21 cellular contexts compared by ENCODE assay signal in genomic region chr17:80967404-80967872, GRCh38. TPM values are rescaled to one million over a fixed set of nuclear protein-coding genes. Genes with fewer than 3 reads are reported as not detected.
DNase-seq lines count a peak whose midpoint lies in the region; ATAC-seq, FAIRE-seq and TF ChIP-seq lines count a peak whose summit lies in the region.
"Had no signal": no experiment of that assay in that cellular context is flagged by ENCODE, and none has a peak within 500 bp of the region (broad histone marks: within the 10 kb centered on the region; RNA-seq: fewer than 3 reads in every experiment).

No MANE protein-coding gene starts in this region.

- H3K4me3 ChIP-seq in endothelial cell of umbilical vein (replicated peaks in 1 of 3; ENCODE audit: insufficient read depth in 1 of 3, low read depth in 1 of 3, low read length in 3 of 3) (no peak overlapping the region), HepG2 (replicated peaks in 1 of 3; ENCODE audit: insufficient read depth in 1 of 3, low read depth in 2 of 3, low read length in 3 of 3) (no peak overlapping the region), WERI-Rb-1 (ENCODE audit: low read depth, low read length) (no peak overlapping the region)
- H3K4me3 ChIP-seq: A549, SJSA1 had no signal

- 78% methylated on average over 15 of the region's 19 CpGs for WGBS in HepG2 (ENCODE audit: low lambda C conversion rate)

- H4K20me1 ChIP-seq in endothelial cell of umbilical vein (replicated peaks; ENCODE audit: control insufficient read depth, extremely low read depth, insufficient read depth, low read length), result no peaks in the 10 kb centered on the region
- no peaks in the 10 kb centered on the region for H4K20me1 ChIP-seq in HepG2 (ENCODE audit: insufficient read depth, low read length)

- H3K9me3 ChIP-seq in endothelial cell of umbilical vein (replicated peaks; ENCODE audit: control insufficient read depth, insufficient read depth, low read length) (no peaks in the 10 kb centered on the region), HepG2 (ENCODE audit: low read length) (no peaks in the 10 kb centered on the region), WERI-Rb-1 (ENCODE audit: severe bottlenecking) (no peaks in the 10 kb centered on the region)
- H3K9me3 ChIP-seq: A549, SJSA1 had no signal

- BruUV-seq in endothelial cell of umbilical vein (replicated peaks; lab: Mats Ljungman, UMichigan) (no TSS peak), HepG2 (replicated peaks; lab: Mats Ljungman, UMichigan) (no TSS peak)

- no peak overlapping the region for H3K9ac ChIP-seq in endothelial cell of umbilical vein (replicated peaks; ENCODE audit: extremely low read depth, insufficient read depth, low read length)
- no peak overlapping the region for H3K9ac ChIP-seq in HepG2 (ENCODE audit: insufficient read depth, low read depth, low read length)
- H3K9ac ChIP-seq: KMS-11 had no signal

- peak overlapping the region; percentile 88 for H3K27ac Mint-ChIP-seq in stimulated activated effector memory CD8-positive, alpha-beta T cell treated with anti-CD3 and anti-CD28 coated beads, Interleukin-12 subunit alpha, Interleukin-12 subunit beta, amount 100 ng/mL, for 72 hours
- H3K27ac Mint-ChIP-seq: CD4-positive, alpha-beta T cell had no signal

- TF ChIP-seq CTCF in endothelial cell of umbilical vein (IDR thresholded peaks at IDR 0.05; ENCODE audit: extremely low read depth in 1 of 2, insufficient read depth in 1 of 2, low read depth in 1 of 2, low read length in 2 of 2), result no peak
- TF ChIP-seq CTCF in HepG2 (CRISPR knock-in tag; IDR thresholded peaks at IDR 0.05), result no peak
- TF ChIP-seq CTCF in WERI-Rb-1 (IDR thresholded peaks at IDR 0.05; ENCODE audit: low read depth, low read length), result no peak

- CTCF ChIA-PET in endothelial cell of umbilical vein (lab: Charles Lee) (no interaction called here), HepG2 (lab: Yijun Ruan, JAX; ENCODE audit: low intra/inter-chr PET ratio, low total read pairs) (no interaction called here)

- ATAC-seq in HepG2, result no peak
- ATAC-seq in stimulated activated effector memory CD8-positive, alpha-beta T cell treated with anti-CD3 and anti-CD28 coated beads, Interleukin-12 subunit alpha, Interleukin-12 subunit beta, amount 100 ng/mL, for 72 hours, result no peak
- ATAC-seq: A549, PC-3 had no signal

- H3K36me3 ChIP-seq in endothelial cell of umbilical vein (ENCODE audit: control insufficient read depth in 2 of 2, extremely low read depth in 1 of 2, insufficient read depth in 2 of 2, low read length in 2 of 2), result no peaks in the 10 kb centered on the region
- H3K36me3 ChIP-seq in HepG2 (replicated peaks in 1 of 2; ENCODE audit: control insufficient read depth in 1 of 2, insufficient read depth in 2 of 2, low read length in 2 of 2), result peaks cover 1 to 2% of the 10 kb centered on the region in 2 experiments; a peak in 3 of 5 replicates
- peaks cover 26% of the 10 kb centered on the region for H3K36me3 ChIP-seq in WERI-Rb-1

- H3K4me2 ChIP-seq in endothelial cell of umbilical vein (ENCODE audit: insufficient read depth, low read length), result no peak overlapping the region
- no peak overlapping the region for H3K4me2 ChIP-seq in HepG2 (ENCODE audit: low read depth, low read length)
- H3K4me2 ChIP-seq: A549, KMS-11 had no signal

- H2AFZ ChIP-seq in endothelial cell of umbilical vein (ENCODE audit: low read depth, low read length) (no peak overlapping the region), HepG2 (ENCODE audit: low read length) (no peak overlapping the region)

- peak; percentile 28 for DNase-seq in stimulated activated CD4-positive, alpha-beta T cell treated with anti-CD3 and anti-CD28 coated beads, Interleukin-15, amount 100 ng/mL, for 24 hours
- no peak for DNase-seq in stimulated activated CD4-positive, alpha-beta T cell treated with anti-CD3 and anti-CD28 coated beads, Interleukin-4, amount 100 ng/mL, for 4 hours
- no peak for DNase-seq in endothelial cell of umbilical vein (ENCODE audit: low read depth, low spot score)
- no peak for DNase-seq in HepG2 (ENCODE audit: low spot score)
- DNase-seq in stimulated activated effector memory CD8-positive, alpha-beta T cell treated with anti-CD3 and anti-CD28 coated beads, Interleukin-12 subunit alpha, Interleukin-12 subunit beta, amount 100 ng/mL, for 72 hours (ENCODE audit: low spot score in 2 of 2), result no peak
- no peak for DNase-seq in WERI-Rb-1
- no peak for DNase-seq in NCI-H1105 (lab: John Stamatoyannopoulos, UW)
- DNase-seq in HUDEP-2 (lab: John Stamatoyannopoulos, UW; ENCODE audit: unreplicated experiment in 76 of 76), result no peak
- DNase-seq: CD4-positive, alpha-beta T cell; DMS153; GDM1; HCEC 1CT; NCI-H1417 treated with DMSO at 0.1 percent for 48 hours; NCI-H1930; NCI-H526; PC-3; RPMI8226 had no signal

- TF ChIP-seq RAD21 in HepG2 (CRISPR knock-in tag; IDR thresholded peaks at IDR 0.05), result no peak

- peaks cover 8% of the 10 kb centered on the region for H3K4me1 Mint-ChIP-seq in stimulated activated effector memory CD8-positive, alpha-beta T cell treated with anti-CD3 and anti-CD28 coated beads, Interleukin-12 subunit alpha, Interleukin-12 subunit beta, amount 100 ng/mL, for 72 hours

- in situ Hi-C loops in HepG2 (cut with HindIII; ENCODE audit: extremely low pct_ligation_motif_present, low pct_unique_long_range_greater_than_20kb), result no loop called here

- peaks cover 84% of the 10 kb centered on the region for H3K36me3 Mint-ChIP-seq in stimulated activated effector memory CD8-positive, alpha-beta T cell treated with anti-CD3 and anti-CD28 coated beads, Interleukin-12 subunit alpha, Interleukin-12 subunit beta, amount 100 ng/mL, for 72 hours

- H3K27ac ChIP-seq in endothelial cell of umbilical vein (ENCODE audit: insufficient read depth, low read depth, low read length) (no peak overlapping the region), HepG2 (ENCODE audit: extremely low read length, insufficient read depth, low read length) (no peak overlapping the region), WERI-Rb-1 (no peak overlapping the region)
- H3K27ac ChIP-seq: A549, KMS-11, SJSA1 had no signal

- FAIRE-seq in endothelial cell of umbilical vein (lab: Jason Lieb, UNC) (no peak), HepG2 (lab: Jason Lieb, UNC) (no peak)
- FAIRE-seq: A549, GM19239 had no signal

- no peaks in the 10 kb centered on the region for H3K9me1 ChIP-seq in endothelial cell of umbilical vein (replicated peaks; ENCODE audit: control insufficient read depth, extremely low read depth, insufficient read depth, low read length)

- H3K27me3 ChIP-seq in endothelial cell of umbilical vein (ENCODE audit: control insufficient read depth in 2 of 2, insufficient read depth in 2 of 2, low read length in 2 of 2) (no peaks in the 10 kb centered on the region), HepG2 (ENCODE audit: control insufficient read depth in 1 of 2, insufficient read depth in 2 of 2, low read length in 2 of 2) (peaks cover 5 to 27% of the 10 kb centered on the region in 2 experiments; a peak in 4 of 5 replicates), WERI-Rb-1 (ENCODE audit: insufficient read depth, low read depth, severe bottlenecking) (no peaks in the 10 kb centered on the region)

- intact Hi-C loops in endothelial cell of umbilical vein (cut with micrococcal nuclease) (no loop called here), HepG2 (cut with micrococcal nuclease; ENCODE audit: unreplicated experiment) (no loop called here)

- no peaks in the 10 kb centered on the region for H3K79me2 ChIP-seq in endothelial cell of umbilical vein (ENCODE audit: control insufficient read depth, insufficient read depth, low read length)
- H3K79me2 ChIP-seq in HepG2 (ENCODE audit: insufficient read depth, low read length), result no peaks in the 10 kb centered on the region

- TF ChIP-seq EP300 in HepG2 (IDR thresholded peaks at IDR 0.05; ENCODE audit: low read depth in 2 of 2, low read length in 2 of 2) (no peak), HepG2 (CRISPR knock-in tag; IDR thresholded peaks at IDR 0.05; ENCODE audit: borderline replicate concordance) (no peak)

- H3K4me1 ChIP-seq in endothelial cell of umbilical vein (ENCODE audit: control insufficient read depth, extremely low read depth, insufficient read depth, low read length), result no peaks in the 10 kb centered on the region
- peaks cover 38% of the 10 kb centered on the region for H3K4me1 ChIP-seq in HepG2 (ENCODE audit: insufficient read depth, low read length)
- H3K4me1 ChIP-seq: A549 had no signal

- no peak overlapping the region for H3K4me3 Mint-ChIP-seq in stimulated activated effector memory CD8-positive, alpha-beta T cell treated with anti-CD3 and anti-CD28 coated beads, Interleukin-12 subunit alpha, Interleukin-12 subunit beta, amount 100 ng/mL, for 72 hours
- H3K4me3 Mint-ChIP-seq: CD4-positive, alpha-beta T cell had no signal

- TF ChIP-seq POLR2A in endothelial cell of umbilical vein (IDR thresholded peaks at IDR 0.05; ENCODE audit: low read depth, low read length), result no peak
- TF ChIP-seq POLR2A in HepG2 (IDR thresholded peaks at IDR 0.05; ENCODE audit: insufficient read depth in 1 of 2, low read depth in 2 of 2, low read length in 2 of 2), result no peak; a peak in 1 of 4 replicates

- POLR2A ChIA-PET in endothelial cell of umbilical vein (lab: Charles Lee) (no interaction called here), HepG2 (lab: Yijun Ruan, JAX) (interaction anchor here (1.4 kb wide), 1 partner anchor 17 kb away, joined by 4 read pairs; no protein-coding TSS in a partner anchor)

- dilution Hi-C loops in endothelial cell of umbilical vein (cut with MboI; ENCODE audit: extremely low pct_ligation_motif_present, low sequenced_read_pairs), result no loop called here

- no peaks in the 10 kb centered on the region for H3K9me3 Mint-ChIP-seq in stimulated activated effector memory CD8-positive, alpha-beta T cell treated with anti-CD3 and anti-CD28 coated beads, Interleukin-12 subunit alpha, Interleukin-12 subunit beta, amount 100 ng/mL, for 72 hours
- H3K9me3 Mint-ChIP-seq: CD4-positive, alpha-beta T cell had no signal

RNA-seq across cellular contexts. Expression of gene CHMP6, which starts 24.2 kb away (rescaled TPM):
- total RNA-seq in endothelial cell of umbilical vein (42.5 and 42.6 TPM in 2 replicates), HepG2 (2016; rRNA removed; fragmentation: Illumina TruSeq; extraction: Trizol) (24.2 and 24.6 TPM in 2 replicates)
- polyA plus RNA-seq in endothelial cell of umbilical vein (48.5 and 59.9 TPM in 2 replicates), HepG2 (2011; rRNA removed) (11.1 and 17.7 TPM in 2 replicates)
- 37.2 and 48.7 TPM in 2 replicates for polyA plus RNA-seq in endothelial cell of umbilical vein (2011; cell fraction: cytosol; rRNA removed)
- 23.2 and 28.2 TPM in 2 replicates for polyA plus RNA-seq in endothelial cell of umbilical vein (2011; cell fraction: nucleus; rRNA removed)
- polyA plus RNA-seq in endothelial cell of umbilical vein (2012), result 22.5 and 29.6 TPM in 2 replicates
- polyA minus RNA-seq in endothelial cell of umbilical vein, result 16.2 and 19.0 TPM in 2 replicates
- polyA minus RNA-seq in endothelial cell of umbilical vein (2011; cell fraction: cytosol; rRNA and poly(A)+ RNA removed), result 9.1 TPM
- 10.2 and 18.3 TPM in 2 replicates for polyA minus RNA-seq in endothelial cell of umbilical vein (2011; cell fraction: nucleus; rRNA and poly(A)+ RNA removed)
- total RNA-seq in HepG2 (2016; cell fraction: cytosol; rRNA removed; fragmentation: Illumina TruSeq; extraction: Trizol; ENCODE audit: low read depth), result 5.9 and 6.6 TPM in 2 replicates
- total RNA-seq in HepG2 (2016; cell fraction: insoluble cytoplasmic fraction; rRNA removed; fragmentation: Illumina TruSeq; extraction: Trizol), result 24.5 and 25.5 TPM in 2 replicates
- 14.7 and 15.5 TPM in 2 replicates for total RNA-seq in HepG2 (2016; cell fraction: membrane; rRNA removed; fragmentation: Illumina TruSeq; extraction: Trizol)
- 12.8 and 13.9 TPM in 2 replicates for total RNA-seq in HepG2 (2016; cell fraction: nucleus; rRNA removed; fragmentation: Illumina TruSeq; extraction: Trizol)
- polyA plus RNA-seq in HepG2 (2011; cell fraction: cytosol; rRNA removed), result 14.2 and 21.6 TPM in 2 replicates
- polyA plus RNA-seq in HepG2 (2011; cell fraction: nucleus; rRNA removed), result 31.7 and 32.3 TPM in 2 replicates
- 10.1 and 14.6 TPM in 2 replicates for polyA plus RNA-seq in HepG2 (2012)
- 8.4 and 9.7 TPM in 2 replicates for polyA plus RNA-seq in HepG2 (2016; cell fraction: cytosol; fragmentation: Illumina TruSeq; extraction: Trizol; ENCODE audit: low read depth)
- 42.4 and 45.1 TPM in 2 replicates for polyA plus RNA-seq in HepG2 (2016; cell fraction: insoluble cytoplasmic fraction; fragmentation: Illumina TruSeq; extraction: Trizol; ENCODE audit: low read depth)
- 14.8 and 17.6 TPM in 2 replicates for polyA plus RNA-seq in HepG2 (2016; cell fraction: membrane; fragmentation: Illumina TruSeq; extraction: Trizol; ENCODE audit: low read depth)
- polyA plus RNA-seq in HepG2 (2016; cell fraction: nucleus; fragmentation: Illumina TruSeq; extraction: Trizol; ENCODE audit: insufficient read depth, low read depth), result 34.7 and 37.8 TPM in 2 replicates
- polyA minus RNA-seq in HepG2 (2011; rRNA and poly(A)+ RNA removed; ENCODE audit: low replicate concordance), result 6.7 and 18.8 TPM in 2 replicates
- 8.2 and 11.1 TPM in 2 replicates for polyA minus RNA-seq in HepG2 (2011; cell fraction: cytosol; rRNA and poly(A)+ RNA removed)
- polyA minus RNA-seq in HepG2 (2011; cell fraction: nucleus; rRNA and poly(A)+ RNA removed), result 20.0 and 22.4 TPM in 2 replicates
